1 cellular context compared by ENCODE assay signal in genomic region chr22:24291538-24292201, GRCh38.
TF ChIP-seq lines count a peak whose summit lies in the region.

No MANE protein-coding gene starts in this region.

TF ChIP-seq in GM12878, 131 proteins besides CTCF, POLR2A, EP300 and RAD21:
- peak; percentile 13 for TF ChIP-seq BCL3 (IDR thresholded peaks at IDR 0.05; ENCODE audit: borderline replicate concordance, insufficient read depth, low read depth, low read length, poor library complexity, severe bottlenecking)
- TF ChIP-seq IKZF2 (IDR thresholded peaks at IDR 0.05), result peak in 1 of 2 experiments; percentile 59; a peak in 2 of 4 replicates
- peak; percentile 65 for TF ChIP-seq IKZF1 (conservative IDR thresholded peaks at IDR 0.05)
- no peak for TF ChIP-seq YBX1 (IDR thresholded peaks at IDR 0.05)
- peak; percentile 49; the same call in 1 of the 2 replicates for TF ChIP-seq MTA2 (IDR thresholded peaks at IDR 0.05; ENCODE audit: low read depth)
- no peak for TF ChIP-seq TCF3 (IDR thresholded peaks at IDR 0.05; ENCODE audit: borderline replicate concordance, insufficient read depth, low read depth, low read length)
- TF ChIP-seq TAF1 (IDR thresholded peaks at IDR 0.05; ENCODE audit: borderline replicate concordance, low read depth, low read length), result no peak
- TF ChIP-seq CUX1 (IDR thresholded peaks at IDR 0.05; ENCODE audit: insufficient replicate concordance, low read depth, low read length), result no peak
- 0 out of 2 replicates have a peak, but pooled peaks have one; percentile 44 for TF ChIP-seq DPF2 (IDR thresholded peaks at IDR 0.05)
- TF ChIP-seq SPI1 (IDR thresholded peaks at IDR 0.05; ENCODE audit: borderline replicate concordance, insufficient read depth, low read depth, low read length), result peak; percentile 70; the same call in 1 of the 2 replicates
- TF ChIP-seq EED (IDR thresholded peaks at IDR 0.05; ENCODE audit: low read depth), result 0 out of 2 replicates have a peak, but pooled peaks have one; percentile 28
